In the genomic region with DNA sequence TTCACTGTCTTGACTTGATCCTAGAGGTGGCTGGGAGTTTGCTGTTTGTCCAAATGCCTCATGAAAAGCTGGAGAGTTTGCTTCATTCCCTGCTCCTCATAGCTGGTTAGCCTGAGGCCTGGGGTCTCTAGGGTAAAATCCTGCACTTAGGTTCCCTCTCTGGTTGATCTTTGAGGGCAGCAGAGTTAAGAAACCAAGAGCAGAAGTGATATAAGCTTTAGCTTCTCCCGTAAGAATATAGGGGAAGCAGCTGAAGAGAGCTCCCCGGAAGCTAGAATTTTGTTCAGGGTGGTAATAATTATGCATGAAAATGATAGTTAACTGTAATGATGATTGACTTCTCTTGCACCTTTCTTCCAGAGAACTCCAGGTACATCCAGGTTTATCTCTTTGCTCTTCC, we compare ENCODE assay signal across 8 cellular contexts. TPM values are rescaled to one million over a fixed set of nuclear protein-coding genes. Genes with fewer than 3 reads are reported as not detected.
DNase-seq lines count a peak whose midpoint lies in the region; ATAC-seq, FAIRE-seq and TF ChIP-seq lines count a peak whose summit lies in the region.

No MANE protein-coding gene starts in this region.

- peak overlapping the region; percentile 97 for H3K4me2 ChIP-seq in HepG2 (ENCODE audit: low read depth, low read length)

- H3K36me3 ChIP-seq in adipocyte (ENCODE audit: control insufficient read depth, insufficient read depth, low read length, severe bottlenecking) (peaks cover 30% of the 10 kb centered on the region), HepG2 (replicated peaks in 1 of 2; ENCODE audit: control insufficient read depth in 1 of 2, insufficient read depth in 2 of 2, low read length in 2 of 2) (peaks cover 0 to 18% of the 10 kb centered on the region in 2 experiments; a peak in 3 of 5 replicates), upper lobe of right lung (peaks cover 34% of the 10 kb centered on the region)

- H4K20me1 ChIP-seq in HepG2 (ENCODE audit: insufficient read depth, low read length), result peaks cover 4% of the 10 kb centered on the region; the same call in 1 of the 2 replicates

- H3K36me3 Mint-ChIP-seq in activated naive CD4-positive, alpha-beta T cell treated with anti-CD3 and anti-CD28 coated beads, Interleukin-2, amount 50 U/mL, for 24 hours, result peaks cover 6% of the 10 kb centered on the region

- H3K4me3 ChIP-seq in adipocyte (ENCODE audit: low read length) (peak overlapping the region; percentile 91), HepG2 (replicated peaks in 1 of 3; ENCODE audit: insufficient read depth in 1 of 3, low read depth in 2 of 3, low read length in 3 of 3) (peak overlapping the region; percentile 73 to 80 (median 78)), upper lobe of right lung (peak overlapping the region; percentile 71)

- in situ Hi-C loops in HepG2 (cut with HindIII; ENCODE audit: extremely low pct_ligation_motif_present, low pct_unique_long_range_greater_than_20kb), result no loop called here

- H3K27me3 Mint-ChIP-seq in activated naive CD4-positive, alpha-beta T cell treated with anti-CD3 and anti-CD28 coated beads, Interleukin-2, amount 50 U/mL, for 24 hours, result no peaks in the 10 kb centered on the region

- ATAC-seq in HepG2 (no peak), upper lobe of right lung (no peak), HG03108 (IDR thresholded peaks at IDR 0.05; ENCODE audit: unreplicated experiment) (no peak)

- TF ChIP-seq RAD21 in HepG2 (CRISPR knock-in tag; IDR thresholded peaks at IDR 0.05), result no peak

- H3K4me3 Mint-ChIP-seq in activated naive CD4-positive, alpha-beta T cell treated with anti-CD3 and anti-CD28 coated beads, Interleukin-2, amount 50 U/mL, for 24 hours, result peak overlapping the region; percentile 86

- TF ChIP-seq CTCF in HepG2 (CRISPR knock-in tag; IDR thresholded peaks at IDR 0.05) (no peak), upper lobe of right lung (IDR thresholded peaks at IDR 0.05) (no peak)

- no TSS peak for BruUV-seq in HepG2 (replicated peaks; lab: Mats Ljungman, UMichigan)

- DNase-seq in activated naive CD4-positive, alpha-beta T cell treated with anti-CD3 and anti-CD28 coated beads, Interleukin-2, amount 50 U/mL, for 16 hours, result no peak
- DNase-seq in adipocyte (ENCODE audit: low read depth) (no peak), HepG2 (ENCODE audit: low spot score) (no peak), upper lobe of right lung (no peak), DMS53 treated with DMSO at 0.1 percent for 48 hours (lab: John Stamatoyannopoulos, UW; ENCODE audit: unreplicated experiment) (no peak), RKO (ENCODE audit: low spot score) (no peak)

- no peak for TF ChIP-seq POLR2A in HepG2 (IDR thresholded peaks at IDR 0.05; ENCODE audit: insufficient read depth in 1 of 2, low read depth in 2 of 2, low read length in 2 of 2)

- CTCF ChIA-PET in HepG2 (lab: Yijun Ruan, JAX; ENCODE audit: low intra/inter-chr PET ratio, low total read pairs), result interaction anchor here (2.6 kb wide), 1 partner anchor 13 kb away, joined by 14 read pairs; the partner anchor contains the start of gene KDM3B

- H3K9ac ChIP-seq in adipocyte (ENCODE audit: low read length) (peak overlapping the region; percentile 98), HepG2 (ENCODE audit: insufficient read depth, low read depth, low read length) (peak overlapping the region; percentile 99)

- WGBS in HepG2 (ENCODE audit: low lambda C conversion rate), result 68% methylated on average over 2 of the region's 2 CpGs

- intact Hi-C loops in HepG2 (cut with micrococcal nuclease; ENCODE audit: unreplicated experiment), result loop anchor here (2.0 to 10.0 kb wide), 2 partner anchors 13 to 205 kb away; partner anchors contain the start of genes ETF1 and KDM3B
- intact Hi-C loops in upper lobe of right lung (cut with DNase I), result no loop called here

- peaks cover 38% of the 10 kb centered on the region for H3K4me1 Mint-ChIP-seq in activated naive CD4-positive, alpha-beta T cell treated with anti-CD3 and anti-CD28 coated beads, Interleukin-2, amount 50 U/mL, for 24 hours

- H3K27ac ChIP-seq in HepG2 (ENCODE audit: extremely low read length, insufficient read depth, low read length) (peak overlapping the region; percentile 99), upper lobe of right lung (peak overlapping the region; percentile 99)

- H3K79me2 ChIP-seq in HepG2 (ENCODE audit: insufficient read depth, low read length), result peaks cover 34% of the 10 kb centered on the region

- H3K9me3 ChIP-seq in adipocyte (ENCODE audit: control insufficient read depth, low read length) (no peaks in the 10 kb centered on the region), HepG2 (ENCODE audit: low read length) (no peaks in the 10 kb centered on the region), upper lobe of right lung (no peaks in the 10 kb centered on the region)

- peaks cover 12% of the 10 kb centered on the region for H3K4me1 ChIP-seq in adipocyte (ENCODE audit: control insufficient read depth, insufficient read depth, low read length)
- H3K4me1 ChIP-seq in HepG2 (ENCODE audit: insufficient read depth, low read length), result peaks cover 46% of the 10 kb centered on the region
- peaks cover 13% of the 10 kb centered on the region for H3K4me1 ChIP-seq in upper lobe of right lung

- FAIRE-seq in HepG2 (lab: Jason Lieb, UNC), result no peak

- no peaks in the 10 kb centered on the region for H3K27me3 ChIP-seq in adipocyte (replicated peaks; ENCODE audit: control insufficient read depth, insufficient read depth, low read length)
- H3K27me3 ChIP-seq in HepG2 (ENCODE audit: control insufficient read depth in 1 of 2, insufficient read depth in 2 of 2, low read length in 2 of 2), result no peaks in the 10 kb centered on the region; a peak in 1 of 5 replicates
- no peaks in the 10 kb centered on the region for H3K27me3 ChIP-seq in upper lobe of right lung

- peak overlapping the region; percentile 97 for H3K27ac Mint-ChIP-seq in activated naive CD4-positive, alpha-beta T cell treated with anti-CD3 and anti-CD28 coated beads, Interleukin-2, amount 50 U/mL, for 24 hours

- TF ChIP-seq EP300 in HepG2 (IDR thresholded peaks at IDR 0.05; ENCODE audit: low read depth in 2 of 2, low read length in 2 of 2) (no peak), HepG2 (CRISPR knock-in tag; IDR thresholded peaks at IDR 0.05; ENCODE audit: borderline replicate concordance) (no peak)

- H3K9me3 Mint-ChIP-seq in activated naive CD4-positive, alpha-beta T cell treated with anti-CD3 and anti-CD28 coated beads, Interleukin-2, amount 50 U/mL, for 24 hours, result no peaks in the 10 kb centered on the region

- no peak overlapping the region for H2AFZ ChIP-seq in HepG2 (ENCODE audit: low read length)

- POLR2A ChIA-PET in HepG2 (lab: Yijun Ruan, JAX), result interaction anchor here (0.8 to 6.4 kb wide), 2 partner anchors 13 to 126 kb away, joined by 3 to 111 read pairs; partner anchors contain the start of genes CDC23 and KDM3B

RNA-seq across cellular contexts. Expression of gene FAM53C, which starts 1.4 kb away (rescaled TPM):
- 26.9 and 28.5 TPM in 2 replicates for total RNA-seq in HepG2 (2016; rRNA removed; fragmentation: Illumina TruSeq; extraction: Trizol)
- total RNA-seq in HepG2 (2016; cell fraction: cytosol; rRNA removed; fragmentation: Illumina TruSeq; extraction: Trizol; ENCODE audit: low read depth), result 5.7 and 6.2 TPM in 2 replicates
- 26.1 and 26.8 TPM in 2 replicates for total RNA-seq in HepG2 (2016; cell fraction: insoluble cytoplasmic fraction; rRNA removed; fragmentation: Illumina TruSeq; extraction: Trizol)
- total RNA-seq in HepG2 (2016; cell fraction: membrane; rRNA removed; fragmentation: Illumina TruSeq; extraction: Trizol), result 22.1 and 22.4 TPM in 2 replicates
- 19.0 and 21.2 TPM in 2 replicates for total RNA-seq in HepG2 (2016; cell fraction: nucleus; rRNA removed; fragmentation: Illumina TruSeq; extraction: Trizol)
- polyA plus RNA-seq in HepG2 (2011; rRNA removed), result 28.1 and 30.1 TPM in 2 replicates
- polyA plus RNA-seq in HepG2 (2011; cell fraction: cytosol; rRNA removed), result 16.8 and 17.2 TPM in 2 replicates
- 46.4 and 53.9 TPM in 2 replicates for polyA plus RNA-seq in HepG2 (2011; cell fraction: nucleus; rRNA removed)
- 15.6 and 16.9 TPM in 2 replicates for polyA plus RNA-seq in HepG2 (2012)
- 3.1 and 3.3 TPM in 2 replicates for polyA plus RNA-seq in HepG2 (2016; cell fraction: cytosol; fragmentation: Illumina TruSeq; extraction: Trizol; ENCODE audit: low read depth)
- 22.4 and 24.1 TPM in 2 replicates for polyA plus RNA-seq in HepG2 (2016; cell fraction: insoluble cytoplasmic fraction; fragmentation: Illumina TruSeq; extraction: Trizol; ENCODE audit: low read depth)
- polyA plus RNA-seq in HepG2 (2016; cell fraction: membrane; fragmentation: Illumina TruSeq; extraction: Trizol; ENCODE audit: low read depth), result 11.4 TPM in 2 replicates
- 29.0 and 31.0 TPM in 2 replicates for polyA plus RNA-seq in HepG2 (2016; cell fraction: nucleus; fragmentation: Illumina TruSeq; extraction: Trizol; ENCODE audit: insufficient read depth, low read depth)
- 38.4 and 40.2 TPM in 2 replicates for polyA minus RNA-seq in HepG2 (2011; rRNA and poly(A)+ RNA removed; ENCODE audit: low replicate concordance)
- 15.7 TPM in 2 replicates for polyA minus RNA-seq in HepG2 (2011; cell fraction: cytosol; rRNA and poly(A)+ RNA removed)
- polyA minus RNA-seq in HepG2 (2011; cell fraction: nucleus; rRNA and poly(A)+ RNA removed), result 34.9 and 47.7 TPM in 2 replicates
- total RNA-seq in upper lobe of right lung, result 23.0 TPM

RNA-seq across cellular contexts. Expression of gene CDC25C, which starts 7.9 kb away (rescaled TPM):
- total RNA-seq in HepG2 (2016; rRNA removed; fragmentation: Illumina TruSeq; extraction: Trizol), result 27.6 and 44.1 TPM in 2 replicates
- 7.6 and 8.5 TPM in 2 replicates for total RNA-seq in HepG2 (2016; cell fraction: cytosol; rRNA removed; fragmentation: Illumina TruSeq; extraction: Trizol; ENCODE audit: low read depth)
- 26.9 and 38.3 TPM in 2 replicates for total RNA-seq in HepG2 (2016; cell fraction: insoluble cytoplasmic fraction; rRNA removed; fragmentation: Illumina TruSeq; extraction: Trizol)
- 9.4 and 10.9 TPM in 2 replicates for total RNA-seq in HepG2 (2016; cell fraction: membrane; rRNA removed; fragmentation: Illumina TruSeq; extraction: Trizol)
- total RNA-seq in HepG2 (2016; cell fraction: nucleus; rRNA removed; fragmentation: Illumina TruSeq; extraction: Trizol), result 18.6 and 19.2 TPM in 2 replicates
- polyA plus RNA-seq in HepG2 (2011; rRNA removed), result 11.8 and 17.7 TPM in 2 replicates
- 8.8 and 9.2 TPM in 2 replicates for polyA plus RNA-seq in HepG2 (2011; cell fraction: cytosol; rRNA removed)
- polyA plus RNA-seq in HepG2 (2011; cell fraction: nucleus; rRNA removed), result 7.0 and 10.3 TPM in 2 replicates
- 4.8 and 13.0 TPM in 2 replicates for polyA plus RNA-seq in HepG2 (2012)
- 2.5 and 3.0 TPM in 2 replicates for polyA plus RNA-seq in HepG2 (2016; cell fraction: cytosol; fragmentation: Illumina TruSeq; extraction: Trizol; ENCODE audit: low read depth)
- polyA plus RNA-seq in HepG2 (2016; cell fraction: insoluble cytoplasmic fraction; fragmentation: Illumina TruSeq; extraction: Trizol; ENCODE audit: low read depth), result 36.0 and 37.3 TPM in 2 replicates
- 4.0 and 4.5 TPM in 2 replicates for polyA plus RNA-seq in HepG2 (2016; cell fraction: membrane; fragmentation: Illumina TruSeq; extraction: Trizol; ENCODE audit: low read depth)
- polyA plus RNA-seq in HepG2 (2016; cell fraction: nucleus; fragmentation: Illumina TruSeq; extraction: Trizol; ENCODE audit: insufficient read depth, low read depth), result 18.4 and 19.2 TPM in 2 replicates
- polyA minus RNA-seq in HepG2 (2011; rRNA and poly(A)+ RNA removed; ENCODE audit: low replicate concordance), result 13.3 and 16.6 TPM in 2 replicates
- polyA minus RNA-seq in HepG2 (2011; cell fraction: cytosol; rRNA and poly(A)+ RNA removed), result 7.9 and 8.3 TPM in 2 replicates
- 14.5 and 16.0 TPM in 2 replicates for polyA minus RNA-seq in HepG2 (2011; cell fraction: nucleus; rRNA and poly(A)+ RNA removed)
- 0.29 TPM for total RNA-seq in upper lobe of right lung

RNA-seq across cellular contexts. Expression of gene KDM3B, which starts 13.0 kb away (rescaled TPM):
- total RNA-seq in HepG2 (2016; rRNA removed; fragmentation: Illumina TruSeq; extraction: Trizol) (34.3 and 47.7 TPM in 2 replicates), upper lobe of right lung (60.6 TPM)
- 7.3 and 7.5 TPM in 2 replicates for total RNA-seq in HepG2 (2016; cell fraction: cytosol; rRNA removed; fragmentation: Illumina TruSeq; extraction: Trizol; ENCODE audit: low read depth)
- total RNA-seq in HepG2 (2016; cell fraction: insoluble cytoplasmic fraction; rRNA removed; fragmentation: Illumina TruSeq; extraction: Trizol), result 33.7 and 41.7 TPM in 2 replicates
- 14.6 and 15.4 TPM in 2 replicates for total RNA-seq in HepG2 (2016; cell fraction: membrane; rRNA removed; fragmentation: Illumina TruSeq; extraction: Trizol)
- 31.3 and 31.9 TPM in 2 replicates for total RNA-seq in HepG2 (2016; cell fraction: nucleus; rRNA removed; fragmentation: Illumina TruSeq; extraction: Trizol)
- polyA plus RNA-seq in HepG2 (2011; rRNA removed), result 19.6 and 19.7 TPM in 2 replicates
- 9.2 and 12.1 TPM in 2 replicates for polyA plus RNA-seq in HepG2 (2011; cell fraction: cytosol; rRNA removed)
- 20.4 and 21.1 TPM in 2 replicates for polyA plus RNA-seq in HepG2 (2011; cell fraction: nucleus; rRNA removed)
- polyA plus RNA-seq in HepG2 (2012), result 21.2 and 24.4 TPM in 2 replicates
- 1.5 TPM in 2 replicates for polyA plus RNA-seq in HepG2 (2016; cell fraction: cytosol; fragmentation: Illumina TruSeq; extraction: Trizol; ENCODE audit: low read depth)
- 35.2 and 38.8 TPM in 2 replicates for polyA plus RNA-seq in HepG2 (2016; cell fraction: insoluble cytoplasmic fraction; fragmentation: Illumina TruSeq; extraction: Trizol; ENCODE audit: low read depth)
- polyA plus RNA-seq in HepG2 (2016; cell fraction: membrane; fragmentation: Illumina TruSeq; extraction: Trizol; ENCODE audit: low read depth), result 5.1 and 6.0 TPM in 2 replicates
- 43.2 and 50.0 TPM in 2 replicates for polyA plus RNA-seq in HepG2 (2016; cell fraction: nucleus; fragmentation: Illumina TruSeq; extraction: Trizol; ENCODE audit: insufficient read depth, low read depth)
- 32.4 and 40.8 TPM in 2 replicates for polyA minus RNA-seq in HepG2 (2011; rRNA and poly(A)+ RNA removed; ENCODE audit: low replicate concordance)
- 26.1 and 30.4 TPM in 2 replicates for polyA minus RNA-seq in HepG2 (2011; cell fraction: cytosol; rRNA and poly(A)+ RNA removed)
- polyA minus RNA-seq in HepG2 (2011; cell fraction: nucleus; rRNA and poly(A)+ RNA removed), result 37.2 and 39.4 TPM in 2 replicates
